ENCODE assay signal across 13 cellular contexts in genomic region chr15:33243869-33244268, GRCh38. TPM values are rescaled to one million over a fixed set of nuclear protein-coding genes. Genes with fewer than 3 reads are reported as not detected.
DNase-seq lines count a peak whose midpoint lies in the region; ATAC-seq and TF ChIP-seq lines count a peak whose summit lies in the region.
"Had no signal": no experiment of that assay in that cellular context is flagged by ENCODE, and none has a peak within 500 bp of the region (broad histone marks: within the 10 kb centered on the region; RNA-seq: fewer than 3 reads in every experiment).

No MANE protein-coding gene starts in this region.

- ATAC-seq in stimulated activated naive CD8-positive, alpha-beta T cell treated with anti-CD3 and anti-CD28 coated beads, Interleukin-15, Interleukin-2, amounts not matched to agents 100 U/mL and 50 U/mL, for 24 hours: peak; percentile 47
- ATAC-seq in stimulated activated naive CD8-positive, alpha-beta T cell treated with anti-CD3 and anti-CD28 coated beads, Interleukin-15, amount 100 ng/mL, for 72 hours: no peak
- no peak for ATAC-seq in sciatic nerve
- ATAC-seq in HG03045 (IDR thresholded peaks at IDR 0.05; ENCODE audit: unreplicated experiment): no peak

- H3K4me3 ChIP-seq in SK-N-SH (ENCODE audit: low read depth in 2 of 2, low read length in 1 of 2): no peak overlapping the region
- H3K4me3 ChIP-seq in fibroblast of the aortic adventitia (ENCODE audit: low read depth, low read length): no peak overlapping the region
- no peak overlapping the region for H3K4me3 ChIP-seq in HAP-1
- H3K4me3 ChIP-seq: esophagus squamous epithelium, neural progenitor cell had no signal

- no peaks in the 10 kb centered on the region for H3K9me2 ChIP-seq in SK-N-SH

- H3K9me3 ChIP-seq in SK-N-SH (no peaks in the 10 kb centered on the region), HAP-1 (no peaks in the 10 kb centered on the region)
- H3K9me3 ChIP-seq: esophagus squamous epithelium had no signal

- DNase-seq in stimulated activated naive CD8-positive, alpha-beta T cell treated with anti-CD3 and anti-CD28 coated beads, Interleukin-15, Interleukin-2, amounts not matched to agents 100 U/mL and 50 U/mL, for 24 hours: no peak
- DNase-seq in stimulated activated naive CD8-positive, alpha-beta T cell treated with anti-CD3 and anti-CD28 coated beads, Interleukin-15, amount 100 ng/mL, for 72 hours: no peak
- peak; percentile 24 for DNase-seq in SK-N-SH
- peak; percentile 15 for DNase-seq in fibroblast of the aortic adventitia (ENCODE audit: low read depth)
- no peak for DNase-seq in NCI-H1105 treated with DMSO at 0.1 percent for 48 hours (lab: John Stamatoyannopoulos, UW)
- no peak for DNase-seq in HAP-1 (ENCODE audit: low spot score in 2 of 2)
- DNase-seq in sciatic nerve (ENCODE audit: low spot score): no peak
- DNase-seq: esophagus squamous epithelium, H9, NCI-H510A, T-helper 2 cell had no signal

- peaks cover 8% of the 10 kb centered on the region for H3K27me3 Mint-ChIP-seq in stimulated activated naive CD8-positive, alpha-beta T cell treated with anti-CD3 and anti-CD28 coated beads, Interleukin-15, amount 100 ng/mL, for 72 hours

- H3K79me2 ChIP-seq in SK-N-SH (ENCODE audit: insufficient read depth): no peaks in the 10 kb centered on the region

- CTCF ChIA-PET in SK-N-SH (lab: Yijun Ruan, JAX): interaction anchor here (0.7 to 8.6 kb wide), 4 partner anchors 9 to 457 kb away, joined by 3 to 51 read pairs (median 6); no protein-coding TSS in a partner anchor

- H3K27ac ChIP-seq in SK-N-SH (ENCODE audit: low read depth in 2 of 2, low read length in 1 of 2): peak overlapping the region in 1 of 2 experiments; percentile 91; a peak in 2 of 4 replicates
- H3K27ac ChIP-seq: esophagus squamous epithelium, neural progenitor cell had no signal

- H3K9me3 Mint-ChIP-seq in stimulated activated naive CD8-positive, alpha-beta T cell treated with anti-CD3 and anti-CD28 coated beads, Interleukin-15, amount 100 ng/mL, for 72 hours: no peaks in the 10 kb centered on the region
- H3K9me3 Mint-ChIP-seq: H9, neural progenitor cell had no signal

- H3K36me3 ChIP-seq in SK-N-SH (replicated peaks in 1 of 2; ENCODE audit: control insufficient read depth in 1 of 2, insufficient read depth in 2 of 2, low read length in 1 of 2): no peaks in the 10 kb centered on the region
- H3K36me3 ChIP-seq in HAP-1 (replicated peaks): no peaks in the 10 kb centered on the region
- H3K36me3 ChIP-seq: esophagus squamous epithelium, neural progenitor cell had no signal

- no peak for TF ChIP-seq EP300 in SK-N-SH (IDR thresholded peaks at IDR 0.05; ENCODE audit: borderline replicate concordance in 1 of 2, low read depth in 1 of 2, low read length in 1 of 2)

- no peak overlapping the region for H3K4me3 Mint-ChIP-seq in stimulated activated naive CD8-positive, alpha-beta T cell treated with anti-CD3 and anti-CD28 coated beads, Interleukin-15, amount 100 ng/mL, for 72 hours
- H3K4me3 Mint-ChIP-seq: H9, neural progenitor cell had no signal

- H3F3A ChIP-seq in SK-N-SH (replicated peaks; ENCODE audit: insufficient read depth): peaks cover 19% of the 10 kb centered on the region

- peaks cover 3 to 15% of the 10 kb centered on the region in 2 experiments; a peak in 3 of 4 replicates for H3K4me1 ChIP-seq in SK-N-SH (ENCODE audit: control insufficient read depth in 1 of 2, insufficient read depth in 2 of 2, low read depth in 1 of 2, low read length in 1 of 2)
- no peaks in the 10 kb centered on the region for H3K4me1 ChIP-seq in HAP-1
- H3K4me1 ChIP-seq: esophagus squamous epithelium had no signal

- in situ Hi-C loops in HAP-1 (cut with MboI; ENCODE audit: low sequenced_read_pairs): no loop called here

- intact Hi-C loops in sciatic nerve (cut with DNase I): no loop called here

- H3K9ac ChIP-seq in SK-N-SH: peak overlapping the region; percentile 68; the same call in 1 of the 2 replicates
- H3K9ac ChIP-seq: neural progenitor cell had no signal

- no peak overlapping the region for H2AFZ ChIP-seq in SK-N-SH (ENCODE audit: low read depth)
- H2AFZ ChIP-seq: neural progenitor cell had no signal

- no peak overlapping the region for H3K4me2 ChIP-seq in SK-N-SH
- H3K4me2 ChIP-seq: neural progenitor cell had no signal

- no peak for TF ChIP-seq RAD21 in SK-N-SH (IDR thresholded peaks at IDR 0.05; ENCODE audit: low read length)

- H4K20me1 ChIP-seq in SK-N-SH (ENCODE audit: insufficient read depth): no peaks in the 10 kb centered on the region

- H3K27ac Mint-ChIP-seq in stimulated activated naive CD8-positive, alpha-beta T cell treated with anti-CD3 and anti-CD28 coated beads, Interleukin-15, amount 100 ng/mL, for 72 hours: no peak overlapping the region
- H3K27ac Mint-ChIP-seq: H9 had no signal

- TF ChIP-seq CTCF in SK-N-SH (IDR thresholded peaks at IDR 0.05) (no peak), fibroblast of the aortic adventitia (IDR thresholded peaks at IDR 0.05; ENCODE audit: insufficient read depth, low read length) (no peak)

- peaks cover 23% of the 10 kb centered on the region for H3K4me1 Mint-ChIP-seq in stimulated activated naive CD8-positive, alpha-beta T cell treated with anti-CD3 and anti-CD28 coated beads, Interleukin-15, amount 100 ng/mL, for 72 hours

- 33% methylated on average over 1 of the region's 1 CpG for WGBS in SK-N-SH (ENCODE audit: low lambda C conversion rate)

- no peaks in the 10 kb centered on the region for H3K27me3 ChIP-seq in SK-N-SH (ENCODE audit: insufficient read depth)
- peaks cover 8% of the 10 kb centered on the region for H3K27me3 ChIP-seq in HAP-1 (ENCODE audit: low read depth)
- H3K27me3 ChIP-seq: neural progenitor cell had no signal

- POLR2A ChIA-PET in SK-N-SH (lab: Yijun Ruan, JAX): no interaction called here

TF ChIP-seq in SK-N-SH, 30 proteins besides CTCF, POLR2A, EP300 and RAD21:
- TF ChIP-seq FOSL2 (IDR thresholded peaks at IDR 0.05; ENCODE audit: borderline replicate concordance, low read depth) (peak; percentile 52; the same call in 1 of the 2 replicates), GATA2 (CRISPR knock-in tag; IDR thresholded peaks at IDR 0.05) (no peak), JUND (IDR thresholded peaks at IDR 0.05) (peak; percentile 20; the same call in 1 of the 2 replicates)

RNA-seq across cellular contexts. Expression of gene FMN1, which starts 49.4 kb away (rescaled TPM):
- polyA plus RNA-seq in SK-N-SH (2012; rRNA removed): 9.1 and 10.5 TPM in 2 replicates
- 8.4 and 10.0 TPM in 2 replicates for polyA plus RNA-seq in SK-N-SH (2012; cell fraction: cytosol; rRNA removed)
- polyA plus RNA-seq in SK-N-SH (2012; cell fraction: nucleus; rRNA removed): 23.3 and 34.7 TPM in 2 replicates
- total RNA-seq in fibroblast of the aortic adventitia (ENCODE audit: low replicate concordance) (1.1 and 9.2 TPM in 2 replicates), sciatic nerve (10.0 TPM)

Comparison
In these comparisons a context has a peak if more than half of its experiments do, and no peak if none do; other contexts are left out.
1. DNase-seq: peak in SK-N-SH (single experiment) and fibroblast of the aortic adventitia (single experiment); none in stimulated activated naive CD8-positive, alpha-beta T cell treated with anti-CD3 and anti-CD28 coated beads, Interleukin-15, Interleukin-2, amounts not matched to agents 100 U/mL and 50 U/mL, for 24 hours (single experiment), stimulated activated naive CD8-positive, alpha-beta T cell treated with anti-CD3 and anti-CD28 coated beads, Interleukin-15, amount 100 ng/mL, for 72 hours (0 of 2), NCI-H1105 treated with DMSO at 0.1 percent for 48 hours (single experiment), HAP-1 (0 of 2) and sciatic nerve (single experiment).